Comparison of ENCODE assay signal across 20 cellular contexts in genomic region chr12:26014085-26014484, GRCh38.
"Had no signal": no experiment of that assay in that cellular context is flagged by ENCODE, and none has a peak within 500 bp of the region (broad histone marks: within the 10 kb centered on the region; RNA-seq: fewer than 3 reads in every experiment).

No MANE protein-coding gene starts in this region.

- H3K27ac ChIP-seq: coronary artery, parathyroid adenoma had no signal

- H3K9me3 ChIP-seq: sigmoid colon, thoracic aorta had no signal

- H2AFZ ChIP-seq: parathyroid adenoma had no signal

- H3K4me3 ChIP-seq: coronary artery, lung, sigmoid colon, smooth muscle cell, thoracic aorta had no signal

- H3K27me3 ChIP-seq: sigmoid colon had no signal

- DNase-seq: activated B cell treated with CpG ODN at 0.5 μM for 24 hours; activated CD4-positive, alpha-beta T cell treated with anti-CD3 and anti-CD28 coated beads for 36 hours; activated CD4-positive, alpha-beta T cell treated with anti-CD3 and anti-CD28 coated beads, Interleukin-2, amount 50 U/mL, for 4 hours; activated CD8-positive, alpha-beta memory T cell treated with anti-CD3 and anti-CD28 coated beads for 24 hours; activated CD8-positive, alpha-beta memory T cell treated with anti-CD3 and anti-CD28 coated beads, Interleukin-2, amount 50 U/mL, for 4 hours; activated T-cell treated with anti-CD3 and anti-CD28 coated beads, Interleukin-2, amount 50 U/mL, for 24 hours; aorta; nephron progenitor cell; sigmoid colon; stimulated activated CD4-positive, alpha-beta T cell treated with anti-CD3 and anti-CD28 coated beads, Interleukin-15, amount 100 ng/mL, for 24 hours; T-helper 1 cell had no signal

- H3K4me2 ChIP-seq: smooth muscle cell had no signal

- H3K36me3 ChIP-seq: sigmoid colon, thoracic aorta had no signal

- H3K9ac ChIP-seq: parathyroid adenoma had no signal

- ATAC-seq: activated CD4-positive, alpha-beta T cell treated with anti-CD3 and anti-CD28 coated beads for 36 hours; activated naive CD4-positive, alpha-beta T cell treated with anti-CD3 and anti-CD28 coated beads, Interleukin-2, amount 50 U/mL, for 72 hours; activated T-helper 17 cell treated with anti-CD3 and anti-CD28 coated beads, Interleukin-2, amount 50 U/mL, for 72 hours; left lobe of liver; stimulated activated memory B cell treated with anti-CD40 and anti-IgM and Interleukin-4, amounts not matched to agents 10 μg/mL and 1 μg/mL and 100 μg/mL, for 72 hours had no signal
